Comparison of ENCODE assay signal across 8 cellular contexts in genomic region chr6:53794073-53794719, GRCh38.
DNase-seq lines count a peak whose midpoint lies in the region; ATAC-seq and TF ChIP-seq lines count a peak whose summit lies in the region.

No MANE protein-coding gene starts in this region.

- DNase-seq in GM13976 (ENCODE audit: low spot score) (peak; percentile 65), NCI-H1930 (lab: John Stamatoyannopoulos, UW) (peak; percentile 48 to 63), choroid plexus epithelial cell (ENCODE audit: low read depth) (peak; percentile 92)
- peak; percentile 20 to 23 for DNase-seq in stimulated activated CD4-positive, alpha-beta T cell treated with anti-CD3 and anti-CD28 coated beads, Interleukin-1b, Interleukin-23, amount 100 ng/mL, for 4 hours (ENCODE audit: low read depth in 2 of 2)

- no peaks in the 10 kb centered on the region for H3K27me3 ChIP-seq in layer of hippocampus (ENCODE audit: control insufficient read depth, insufficient read depth, low read length)

- peak overlapping the region; percentile 96 for H3K4me3 ChIP-seq in WI38 (ENCODE audit: low read depth, low read length)
- peak overlapping the region; percentile 78 for H3K4me3 ChIP-seq in choroid plexus epithelial cell (ENCODE audit: low read depth, low read length)

- ATAC-seq in HG02840 (IDR thresholded peaks at IDR 0.05; ENCODE audit: low FRiP score, unreplicated experiment) = peak; percentile 45

- in situ Hi-C loops in GM13976 (cut with MboI; ENCODE audit: low sequenced_read_pairs, unreplicated experiment) = no loop called here

- TF ChIP-seq CTCF in 22Rv1 (IDR thresholded peaks at IDR 0.05) (peak; percentile 51), GM13976 (IDR thresholded peaks at IDR 0.05; ENCODE audit: borderline replicate concordance, control extremely low read depth, extremely low read depth, insufficient read depth, missing control alignments) (no peak), WI38 (IDR thresholded peaks at IDR 0.05; ENCODE audit: low read depth, low read length) (peak; percentile 63), choroid plexus epithelial cell (conservative IDR thresholded peaks at IDR 0.05; ENCODE audit: low read depth, low read length) (peak; percentile 76)

- H3K27ac ChIP-seq in 22Rv1 = peak overlapping the region; percentile 81
- peak overlapping the region; percentile 85 for H3K27ac ChIP-seq in layer of hippocampus (ENCODE audit: low read depth, low read length)

Comparison
In these comparisons a context has a peak if more than half of its experiments do, and no peak if none do; other contexts are left out.
1. Peak in every context shown above with its lines: DNase-seq, ATAC-seq, H3K4me3 ChIP-seq and H3K27ac ChIP-seq.
2. DNase-seq: peak in every context shown above with its lines; median percentile 92 in choroid plexus epithelial cell; 65 in GM13976; 56 in NCI-H1930; 22 in stimulated activated CD4-positive, alpha-beta T cell treated with anti-CD3 and anti-CD28 coated beads, Interleukin-1b, Interleukin-23, amount 100 ng/mL, for 4 hours.